ENCODE assay signal across 1 cellular context in the genomic region with DNA sequence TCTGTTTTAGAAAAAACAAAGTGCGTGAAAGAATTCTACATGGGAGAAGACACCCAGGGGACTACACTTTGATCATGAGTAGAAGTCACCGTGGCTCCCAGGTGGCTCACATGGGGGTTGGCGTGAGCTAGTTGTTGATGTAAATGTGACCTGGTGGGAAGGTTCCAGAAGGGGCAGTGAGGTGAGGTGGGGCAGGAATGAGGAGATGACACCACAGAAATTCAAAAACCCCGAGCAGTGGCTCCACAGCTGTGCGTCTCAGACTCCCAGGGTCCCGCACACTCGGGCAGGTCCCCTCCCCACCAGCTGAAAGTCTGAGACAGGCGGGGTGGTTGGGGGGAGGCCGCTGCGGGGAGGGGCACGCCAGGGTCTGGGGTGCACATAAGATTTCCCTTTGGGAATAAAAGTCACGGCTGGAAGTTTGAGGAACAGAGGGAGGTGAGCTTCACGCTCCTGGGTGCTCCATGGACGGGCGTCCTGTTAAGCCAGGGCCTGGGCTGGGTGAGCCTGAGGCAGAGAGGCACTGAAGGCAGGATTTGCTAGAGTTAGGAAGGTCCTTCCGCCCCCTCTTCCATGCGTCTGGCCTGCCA.
TF ChIP-seq lines count a peak whose summit lies in the region.

No MANE protein-coding gene starts in this region.

TF ChIP-seq in SK-N-SH, 30 proteins besides CTCF, POLR2A, EP300 and RAD21:
- TF ChIP-seq, protein P1, sequence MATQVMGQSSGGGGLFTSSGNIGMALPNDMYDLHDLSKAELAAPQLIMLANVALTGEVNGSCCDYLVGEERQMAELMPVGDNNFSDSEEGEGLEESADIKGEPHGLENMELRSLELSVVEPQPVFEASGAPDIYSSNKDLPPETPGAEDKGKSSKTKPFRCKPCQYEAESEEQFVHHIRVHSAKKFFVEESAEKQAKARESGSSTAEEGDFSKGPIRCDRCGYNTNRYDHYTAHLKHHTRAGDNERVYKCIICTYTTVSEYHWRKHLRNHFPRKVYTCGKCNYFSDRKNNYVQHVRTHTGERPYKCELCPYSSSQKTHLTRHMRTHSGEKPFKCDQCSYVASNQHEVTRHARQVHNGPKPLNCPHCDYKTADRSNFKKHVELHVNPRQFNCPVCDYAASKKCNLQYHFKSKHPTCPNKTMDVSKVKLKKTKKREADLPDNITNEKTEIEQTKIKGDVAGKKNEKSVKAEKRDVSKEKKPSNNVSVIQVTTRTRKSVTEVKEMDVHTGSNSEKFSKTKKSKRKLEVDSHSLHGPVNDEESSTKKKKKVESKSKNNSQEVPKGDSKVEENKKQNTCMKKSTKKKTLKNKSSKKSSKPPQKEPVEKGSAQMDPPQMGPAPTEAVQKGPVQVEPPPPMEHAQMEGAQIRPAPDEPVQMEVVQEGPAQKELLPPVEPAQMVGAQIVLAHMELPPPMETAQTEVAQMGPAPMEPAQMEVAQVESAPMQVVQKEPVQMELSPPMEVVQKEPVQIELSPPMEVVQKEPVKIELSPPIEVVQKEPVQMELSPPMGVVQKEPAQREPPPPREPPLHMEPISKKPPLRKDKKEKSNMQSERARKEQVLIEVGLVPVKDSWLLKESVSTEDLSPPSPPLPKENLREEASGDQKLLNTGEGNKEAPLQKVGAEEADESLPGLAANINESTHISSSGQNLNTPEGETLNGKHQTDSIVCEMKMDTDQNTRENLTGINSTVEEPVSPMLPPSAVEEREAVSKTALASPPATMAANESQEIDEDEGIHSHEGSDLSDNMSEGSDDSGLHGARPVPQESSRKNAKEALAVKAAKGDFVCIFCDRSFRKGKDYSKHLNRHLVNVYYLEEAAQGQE (IDR thresholded peaks at IDR 0.05; ENCODE audit: low read depth, low read length), result no peak
- TF ChIP-seq, protein P2, sequence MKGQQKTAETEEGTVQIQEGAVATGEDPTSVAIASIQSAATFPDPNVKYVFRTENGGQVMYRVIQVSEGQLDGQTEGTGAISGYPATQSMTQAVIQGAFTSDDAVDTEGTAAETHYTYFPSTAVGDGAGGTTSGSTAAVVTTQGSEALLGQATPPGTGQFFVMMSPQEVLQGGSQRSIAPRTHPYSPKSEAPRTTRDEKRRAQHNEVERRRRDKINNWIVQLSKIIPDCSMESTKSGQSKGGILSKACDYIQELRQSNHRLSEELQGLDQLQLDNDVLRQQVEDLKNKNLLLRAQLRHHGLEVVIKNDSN (IDR thresholded peaks at IDR 0.05; ENCODE audit: borderline replicate concordance, low read depth), result no peak
- TF ChIP-seq MXI1 (IDR thresholded peaks at IDR 0.05; ENCODE audit: low read depth, low read length) (no peak), SIN3A (IDR thresholded peaks at IDR 0.05; ENCODE audit: borderline replicate concordance, low read depth, low read length) (no peak), SMC3 (IDR thresholded peaks at IDR 0.05; ENCODE audit: low read depth, low read length) (no peak), GABPA (IDR thresholded peaks at IDR 0.05; ENCODE audit: low read depth) (no peak)
- TF ChIP-seq, protein P3, sequence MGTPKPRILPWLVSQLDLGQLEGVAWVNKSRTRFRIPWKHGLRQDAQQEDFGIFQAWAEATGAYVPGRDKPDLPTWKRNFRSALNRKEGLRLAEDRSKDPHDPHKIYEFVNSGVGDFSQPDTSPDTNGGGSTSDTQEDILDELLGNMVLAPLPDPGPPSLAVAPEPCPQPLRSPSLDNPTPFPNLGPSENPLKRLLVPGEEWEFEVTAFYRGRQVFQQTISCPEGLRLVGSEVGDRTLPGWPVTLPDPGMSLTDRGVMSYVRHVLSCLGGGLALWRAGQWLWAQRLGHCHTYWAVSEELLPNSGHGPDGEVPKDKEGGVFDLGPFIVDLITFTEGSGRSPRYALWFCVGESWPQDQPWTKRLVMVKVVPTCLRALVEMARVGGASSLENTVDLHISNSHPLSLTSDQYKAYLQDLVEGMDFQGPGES (IDR thresholded peaks at IDR 0.05; ENCODE audit: low read depth, low read length), result no peak
TF ChIP-seq in SK-N-SH: peak in this region for 0.
